ENCODE assay signal across 21 cellular contexts in the genomic region with DNA sequence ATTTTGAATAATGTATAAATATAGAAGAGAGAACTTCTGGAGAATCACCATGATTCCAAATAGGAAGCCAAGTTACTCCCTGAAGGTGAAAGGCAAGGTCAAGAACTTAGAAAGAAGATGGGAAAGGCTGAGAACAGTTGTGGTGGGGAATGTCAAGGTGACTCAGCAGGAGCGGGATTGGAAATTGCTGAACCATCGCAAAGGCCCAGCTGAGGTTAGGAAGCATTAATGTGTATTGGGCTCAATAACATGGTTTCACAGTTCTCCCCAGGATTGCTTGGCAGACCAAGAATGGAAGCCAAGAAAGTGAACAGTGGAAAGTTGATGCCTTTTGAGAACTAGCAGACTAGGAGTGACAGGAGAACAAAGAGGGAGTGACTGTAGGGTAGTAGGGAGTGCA.
"Had no signal": no experiment of that assay in that cellular context is flagged by ENCODE, and none has a peak within 500 bp of the region (broad histone marks: within the 10 kb centered on the region; RNA-seq: fewer than 3 reads in every experiment).

No MANE protein-coding gene starts in this region.

- H3K27me3 ChIP-seq: breast epithelium, Peyer's patch, SJSA1 had no signal

- DNase-seq: activated CD4-positive, alpha-beta T cell treated with anti-CD3 and anti-CD28 coated beads for 4 hours; activated CD8-positive, alpha-beta memory T cell treated with anti-CD3 and anti-CD28 coated beads, Interleukin-2, amount 50 U/mL, for 4 hours; activated CD8-positive, alpha-beta T cell treated with anti-CD3 and anti-CD28 coated beads for 36 hours; aorta; caudate nucleus; Kasumi-1; NCI-H1048; NCI-H1417; NCI-H2029; NCI-H2107; NCI-H2171 treated with DMSO at 0.1 percent for 48 hours; NCI-H226; NCI-H510A; NCI-H69; Peyer's patch; SHP77; SW 1271 had no signal

- H3K36me3 ChIP-seq: breast epithelium, Peyer's patch, SJSA1 had no signal

- H3K9me3 ChIP-seq: breast epithelium, Peyer's patch, SJSA1 had no signal

- H3K4me3 ChIP-seq: breast epithelium, Peyer's patch, SJSA1 had no signal

- H3K4me1 ChIP-seq: breast epithelium, Peyer's patch had no signal

- H3K27ac ChIP-seq: breast epithelium, Peyer's patch, SJSA1 had no signal

- ATAC-seq: activated CD4-positive, CD25-positive, alpha-beta regulatory T cell treated with anti-CD3 and anti-CD28 coated beads, Interleukin-2, amount 50 U/mL, for 24 hours; activated CD8-positive, alpha-beta T cell treated with anti-CD3 and anti-CD28 coated beads for 36 hours; SK-N-SH treated with all-trans-retinoic acid at 6 μM for 48 hours had no signal
